Comparison of ENCODE assay signal across 26 cellular contexts in genomic region chr22:28891156-28891733, GRCh38.
"Had no signal": no experiment of that assay in that cellular context is flagged by ENCODE, and none has a peak within 500 bp of the region (broad histone marks: within the 10 kb centered on the region; RNA-seq: fewer than 3 reads in every experiment).

No MANE protein-coding gene starts in this region.

- H3K36me3 Mint-ChIP-seq: activated naive CD4-positive, alpha-beta T cell treated with anti-CD3 and anti-CD28 coated beads, Interleukin-2, amount 10 ng/mL, durations not matched to agents 7 days and 5 days; activated naive CD8-positive, alpha-beta T cell treated with anti-CD3 and anti-CD28 coated beads, Interleukin-2, amount 10 ng/mL, durations not matched to agents 7 days and 5 days had no signal

- H3K4me1 ChIP-seq: testis, uterus had no signal

- DNase-seq: activated CD4-positive, alpha-beta memory T cell treated with anti-CD3 and anti-CD28 coated beads, Interleukin-2, amount 10 ng/mL, durations not matched to agents 7 days and 5 days; activated CD4-positive, alpha-beta T cell treated with anti-CD3 and anti-CD28 coated beads, Interleukin-2, amount 10 ng/mL, durations not matched to agents 24 days and 14 days; activated CD4-positive, CD25-positive, alpha-beta regulatory T cell treated with anti-CD3 and anti-CD28 coated beads, Interleukin-2, amount 50 U/mL, for 72 hours; activated CD8-positive, alpha-beta memory T cell treated with anti-CD3 and anti-CD28 coated beads, Interleukin-2, amount 50 U/mL, for 48 hours; activated gamma-delta T cell; activated naive CD4-positive, alpha-beta T cell treated with anti-CD3 and anti-CD28 coated beads, Interleukin-2, amount 10 ng/mL, durations not matched to agents 7 days and 5 days; activated naive CD8-positive, alpha-beta T cell treated with anti-CD3 and anti-CD28 coated beads, Interleukin-2, amount 10 ng/mL, durations not matched to agents 7 days and 5 days; brain microvascular endothelial cell; central memory CD4-positive, alpha-beta T cell; endodermal cell; foreskin fibroblast; heart right ventricle; kidney glomerular epithelial cell; left lung; ovary; stimulated activated CD4-positive, alpha-beta T cell treated with anti-CD3 and anti-CD28 coated beads, Interleukin-2, amount 100 ng/mL, for 48 hours; stimulated activated naive CD8-positive, alpha-beta T cell treated with anti-CD3 and anti-CD28 coated beads, Interleukin-15, Interleukin-2, amounts not matched to agents 100 U/mL and 50 U/mL, for 24 hours; T-helper 17 cell; T1000; testis; transverse colon; uterus; WERI-Rb-1 had no signal

- ATAC-seq: stimulated activated naive CD8-positive, alpha-beta T cell treated with anti-CD3 and anti-CD28 coated beads, Interleukin-15, Interleukin-2, amounts not matched to agents 100 U/mL and 50 U/mL, for 24 hours; T-helper 17 cell had no signal

- H3K4me1 Mint-ChIP-seq: activated CD4-positive, alpha-beta memory T cell treated with anti-CD3 and anti-CD28 coated beads, Interleukin-2, amount 10 ng/mL, durations not matched to agents 7 days and 5 days; activated CD4-positive, alpha-beta T cell treated with anti-CD3 and anti-CD28 coated beads, Interleukin-2, amount 10 ng/mL, durations not matched to agents 24 days and 14 days; T-helper 17 cell had no signal

- H3K9me3 ChIP-seq: ascending aorta, heart right ventricle, left lung, ovary, testis, transverse colon, uterus had no signal

- H3K4me3 ChIP-seq: ascending aorta, heart right ventricle, left lung, ovary, testis, transverse colon, uterus had no signal

- H3K27me3 ChIP-seq: ascending aorta, brain microvascular endothelial cell, heart right ventricle, left lung, ovary, testis, transverse colon, uterus had no signal

- H3K36me3 ChIP-seq: ascending aorta, brain microvascular endothelial cell, heart right ventricle, left lung, ovary, transverse colon, uterus, WERI-Rb-1 had no signal

- H3K4me3 Mint-ChIP-seq: activated CD4-positive, alpha-beta memory T cell treated with anti-CD3 and anti-CD28 coated beads, Interleukin-2, amount 10 ng/mL, durations not matched to agents 7 days and 5 days; activated CD4-positive, alpha-beta T cell treated with anti-CD3 and anti-CD28 coated beads, Interleukin-2, amount 10 ng/mL, durations not matched to agents 24 days and 14 days; activated naive CD4-positive, alpha-beta T cell treated with anti-CD3 and anti-CD28 coated beads, Interleukin-2, amount 10 ng/mL, durations not matched to agents 7 days and 5 days; activated naive CD8-positive, alpha-beta T cell treated with anti-CD3 and anti-CD28 coated beads, Interleukin-2, amount 10 ng/mL, durations not matched to agents 7 days and 5 days; activated T-cell treated with anti-CD3 and anti-CD28 coated beads, Interleukin-2, amount 50 U/mL, for 24 hours; endodermal cell; T-helper 17 cell had no signal

- H3K9me3 Mint-ChIP-seq: activated CD4-positive, alpha-beta memory T cell treated with anti-CD3 and anti-CD28 coated beads, Interleukin-2, amount 10 ng/mL, durations not matched to agents 7 days and 5 days; activated CD4-positive, alpha-beta T cell treated with anti-CD3 and anti-CD28 coated beads, Interleukin-2, amount 10 ng/mL, durations not matched to agents 24 days and 14 days; activated naive CD4-positive, alpha-beta T cell treated with anti-CD3 and anti-CD28 coated beads, Interleukin-2, amount 10 ng/mL, durations not matched to agents 7 days and 5 days; activated naive CD8-positive, alpha-beta T cell treated with anti-CD3 and anti-CD28 coated beads, Interleukin-2, amount 10 ng/mL, durations not matched to agents 7 days and 5 days; activated T-cell treated with anti-CD3 and anti-CD28 coated beads, Interleukin-2, amount 50 U/mL, for 24 hours; endodermal cell had no signal

- H3K27ac Mint-ChIP-seq: activated CD4-positive, alpha-beta memory T cell treated with anti-CD3 and anti-CD28 coated beads, Interleukin-2, amount 10 ng/mL, durations not matched to agents 7 days and 5 days; activated CD4-positive, alpha-beta T cell treated with anti-CD3 and anti-CD28 coated beads, Interleukin-2, amount 10 ng/mL, durations not matched to agents 24 days and 14 days; activated naive CD4-positive, alpha-beta T cell treated with anti-CD3 and anti-CD28 coated beads, Interleukin-2, amount 10 ng/mL, durations not matched to agents 7 days and 5 days; activated naive CD8-positive, alpha-beta T cell treated with anti-CD3 and anti-CD28 coated beads, Interleukin-2, amount 10 ng/mL, durations not matched to agents 7 days and 5 days; activated T-cell treated with anti-CD3 and anti-CD28 coated beads, Interleukin-2, amount 50 U/mL, for 24 hours; progenitor cell of endocrine pancreas; T-helper 17 cell had no signal

- H3K27ac ChIP-seq: ascending aorta, brain microvascular endothelial cell, left lung, ovary, testis, uterus, WERI-Rb-1 had no signal
